ENCODE assay signal across 28 cellular contexts in genomic region chr12:3351731-3352130, GRCh38.
"Had no signal": no experiment of that assay in that cellular context is flagged by ENCODE, and none has a peak within 500 bp of the region (broad histone marks: within the 10 kb centered on the region; RNA-seq: fewer than 3 reads in every experiment).

No MANE protein-coding gene starts in this region.

- H3K9me3 ChIP-seq: esophagus muscularis mucosa, gastrocnemius medialis, heart left ventricle had no signal

- H3K27me3 ChIP-seq: brain microvascular endothelial cell, dorsolateral prefrontal cortex had no signal

- H3K4me1 ChIP-seq: foreskin keratinocyte, gastrocnemius medialis had no signal

- H3K36me3 ChIP-seq: brain microvascular endothelial cell, esophagus muscularis mucosa, gastrocnemius medialis, heart left ventricle, WERI-Rb-1 had no signal

- H3K4me3 ChIP-seq: coronary artery, dorsolateral prefrontal cortex, esophagus muscularis mucosa, gastrocnemius medialis, heart left ventricle had no signal

- DNase-seq: activated B cell treated with CpG ODN at 0.5 μM for 24 hours; activated CD4-positive, alpha-beta memory T cell treated with anti-CD3 and anti-CD28 coated beads for 36 hours; activated CD4-positive, alpha-beta T cell treated with anti-CD3 and anti-CD28 coated beads for 48 hours; activated CD4-positive, alpha-beta T cell treated with anti-CD3 and anti-CD28 coated beads, Interleukin-2, amount 50 U/mL, for 1 hour; activated CD8-positive, alpha-beta memory T cell treated with anti-CD3 and anti-CD28 coated beads, Interleukin-2, amount 10 ng/mL, durations not matched to agents 7 days and 5 days; activated CD8-positive, alpha-beta memory T cell treated with anti-CD3 and anti-CD28 coated beads, Interleukin-2, amount 50 U/mL, for 4 hours; activated CD8-positive, alpha-beta T cell treated with anti-CD3 and anti-CD28 coated beads, Interleukin-2, amount 10 ng/mL, durations not matched to agents 7 days and 5 days; activated gamma-delta T cell treated with Interleukin-2 at 50 U/mL for 16 hours; activated naive CD4-positive, alpha-beta T cell treated with anti-CD3 and anti-CD28 coated beads, Interleukin-2, amount 50 U/mL, for 16 hours; activated naive CD4-positive, alpha-beta T cell treated with Interleukin-2 at 50 U/mL for 16 hours; activated T-cell treated with anti-CD3 and anti-CD28 coated beads, Interleukin-2, amount 50 U/mL, for 1 hour; activated T-cell treated with anti-CD3 and anti-CD28 coated beads, Interleukin-2, amount 50 U/mL, for 48 hours; amniotic stem cell; brain microvascular endothelial cell; dorsolateral prefrontal cortex; effector CD4-positive, alpha-beta T cell; effector memory CD8-positive, alpha-beta T cell; erythroblast; foreskin keratinocyte; gastrocnemius medialis; glutamatergic neuron; heart left ventricle; T-helper 1 cell; T-helper 17 cell; T1000; WERI-Rb-1 had no signal

- H3K27ac ChIP-seq: brain microvascular endothelial cell, coronary artery, dorsolateral prefrontal cortex, esophagus muscularis mucosa, foreskin keratinocyte, gastrocnemius medialis, heart left ventricle, WERI-Rb-1 had no signal
